16 cellular contexts compared by ENCODE assay signal in genomic region chr18:21996261-21996892, GRCh38.
DNase-seq lines count a peak whose midpoint lies in the region; ATAC-seq and TF ChIP-seq lines count a peak whose summit lies in the region.
"Had no signal": no experiment of that assay in that cellular context is flagged by ENCODE, and none has a peak within 500 bp of the region (broad histone marks: within the 10 kb centered on the region; RNA-seq: fewer than 3 reads in every experiment).

No MANE protein-coding gene starts in this region.

- DNase-seq in epithelial cell of esophagus (ENCODE audit: low read depth) (peak; percentile 35), lower lobe of right lung (no peak), transverse colon (peak; percentile 51), HuH-7 (ENCODE audit: low spot score) (no peak)
- DNase-seq in central memory CD4-positive, alpha-beta T cell, result no peak
- DNase-seq: activated CD4-positive, alpha-beta T cell treated with anti-CD3 and anti-CD28 coated beads for 4 hours; activated CD8-positive, alpha-beta memory T cell treated with anti-CD3 and anti-CD28 coated beads, Interleukin-2, amount 50 U/mL, for 48 hours; activated naive CD4-positive, alpha-beta T cell; effector CD8-positive, alpha-beta T cell; NCI-H1694 treated with DMSO at 0.1 percent for 48 hours; NCI-H446; stimulated activated CD4-positive, alpha-beta T cell treated with anti-CD3 and anti-CD28 coated beads, Interleukin-12 subunit alpha, Interleukin-12 subunit beta, amount 100 ng/mL, for 4 hours had no signal

- no peaks in the 10 kb centered on the region for H3K27me3 ChIP-seq in Loucy (ENCODE audit: insufficient read depth, low read length, poor library complexity, severe bottlenecking)
- H3K27me3 ChIP-seq in lower lobe of right lung (ENCODE audit: low read depth), result no peaks in the 10 kb centered on the region
- H3K27me3 ChIP-seq in transverse colon, result no peaks in the 10 kb centered on the region
- H3K27me3 ChIP-seq: BLaER1, ovary had no signal

- no peaks in the 10 kb centered on the region for H3K9me2 ChIP-seq in Loucy (replicated peaks; ENCODE audit: low read depth, low read length)

- no peak overlapping the region for H3K4me3 ChIP-seq in Loucy (ENCODE audit: low read length, poor library complexity, severe bottlenecking)
- H3K4me3 ChIP-seq in epithelial cell of esophagus (ENCODE audit: low read length), result no peak overlapping the region
- H3K4me3 ChIP-seq in lower lobe of right lung, result no peak overlapping the region
- H3K4me3 ChIP-seq in transverse colon, result no peak overlapping the region
- H3K4me3 ChIP-seq: BLaER1, ovary had no signal

- intact Hi-C loops in lower lobe of right lung (cut with DNase I) (loop anchor here (10.0 kb wide), 1 partner anchor 168 kb away; the partner anchor contains the start of gene GATA6), transverse colon (cut with DNase I; ENCODE audit: low total_unique reads) (no loop called here)

- H3K4me2 ChIP-seq in Loucy (ENCODE audit: low read depth, low read length, poor library complexity, severe bottlenecking), result no peak overlapping the region
- H3K4me2 ChIP-seq: BLaER1 had no signal

- no peak overlapping the region for H3K9ac ChIP-seq in Loucy (ENCODE audit: low read depth, low read length, poor library complexity, severe bottlenecking)
- H3K9ac ChIP-seq: BLaER1 had no signal

- no peaks in the 10 kb centered on the region for H3K79me2 ChIP-seq in Loucy (ENCODE audit: insufficient read depth, low read length)

- no peak for TF ChIP-seq EP300 in transverse colon (IDR thresholded peaks at IDR 0.05; ENCODE audit: low read depth)

- no peaks in the 10 kb centered on the region for H4K20me1 ChIP-seq in Loucy (ENCODE audit: insufficient read depth, low read length, poor library complexity, severe bottlenecking)
- H4K20me1 ChIP-seq: BLaER1 had no signal

- H3K9me3 ChIP-seq in Loucy (ENCODE audit: insufficient read depth, low read depth, low read length), result no peaks in the 10 kb centered on the region
- H3K9me3 ChIP-seq in lower lobe of right lung, result no peaks in the 10 kb centered on the region
- no peaks in the 10 kb centered on the region for H3K9me3 ChIP-seq in transverse colon
- H3K9me3 ChIP-seq: BLaER1, ovary had no signal

- H3K36me3 ChIP-seq in Loucy (ENCODE audit: insufficient read depth, low read length) (no peaks in the 10 kb centered on the region), lower lobe of right lung (no peaks in the 10 kb centered on the region), transverse colon (no peaks in the 10 kb centered on the region)
- H3K36me3 ChIP-seq: BLaER1, ovary had no signal

- H3K4me1 ChIP-seq in Loucy (ENCODE audit: insufficient read depth, low read length, poor library complexity, severe bottlenecking), result no peaks in the 10 kb centered on the region
- H3K4me1 ChIP-seq in lower lobe of right lung, result no peaks in the 10 kb centered on the region
- peaks cover 0 to 28% (median 5%) of the 10 kb centered on the region in 4 donors for H3K4me1 ChIP-seq in transverse colon

- TF ChIP-seq CTCF in Loucy (conservative IDR thresholded peaks at IDR 0.05; ENCODE audit: low read length) (no peak), epithelial cell of esophagus (IDR thresholded peaks at IDR 0.05; ENCODE audit: insufficient read depth, low read depth, low read length, missing control alignments) (no peak), lower lobe of right lung (IDR thresholded peaks at IDR 0.05) (no peak), transverse colon (IDR thresholded peaks at IDR 0.05) (no peak)

- H2AFZ ChIP-seq in Loucy (ENCODE audit: low read length), result peak overlapping the region; percentile 84; the same call in 1 of the 2 replicates

- 40 to 50% methylated on average over 1 to 5 of the region's 5 CpGs for WGBS in transverse colon (ENCODE audit: low coverage in 1 of 2), 2 donors

- no peak for TF ChIP-seq POLR2A in transverse colon (IDR thresholded peaks at IDR 0.05)

- no peaks in the 10 kb centered on the region for H3F3A ChIP-seq in Loucy (ENCODE audit: low read depth)

- H3K27ac ChIP-seq in lower lobe of right lung (no peak overlapping the region), transverse colon (peak overlapping the region in 2 of 4 donors; percentile 11 to 35)
- H3K27ac ChIP-seq: BLaER1, ovary had no signal

- in situ Hi-C loops in transverse colon (cut with MboI; ENCODE audit: low pct_ligation_motif_present in 1 of 4, low pct_unique_long_range_greater_than_20kb in 1 of 4, low sequenced_read_pairs in 3 of 4), result no loop called here

- ATAC-seq in lower lobe of right lung (peak; percentile 53 to 55), HG03378 (IDR thresholded peaks at IDR 0.05; ENCODE audit: unreplicated experiment) (no peak)

Comparison
In these comparisons a context has a peak if more than half of its experiments do, and no peak if none do; other contexts are left out.
1. DNase-seq: peak in epithelial cell of esophagus (single experiment) and transverse colon (single experiment); none in lower lobe of right lung (single experiment), HuH-7 (single experiment) and central memory CD4-positive, alpha-beta T cell (single experiment).